ENCODE assay signal across 8 cellular contexts in genomic region chr17:57084802-57085447, GRCh38. TPM values are rescaled to one million over a fixed set of nuclear protein-coding genes. Genes with fewer than 3 reads are reported as not detected.
DNase-seq lines count a peak whose midpoint lies in the region; ATAC-seq and TF ChIP-seq lines count a peak whose summit lies in the region.

Gene AKAP1 (plus strand): TSS chr17:57085246. CDS start chr17:57105465, 20,219 bp downstream.

- DNase-seq in NCI-H1105 treated with DMSO at 0.1 percent for 48 hours (lab: John Stamatoyannopoulos, UW), result peak; percentile 91
- DNase-seq in SKM-1 treated with dmso at 0.1 percent for 144 hours (lab: John Stamatoyannopoulos, UW; ENCODE audit: unreplicated experiment), result peak; percentile 96
- peak; percentile 97 for DNase-seq in glutamatergic neuron
- DNase-seq in ovary, result peak; percentile 96 to 98 (median 97)

- H3K27ac Mint-ChIP-seq in activated naive CD8-positive, alpha-beta T cell, result peak within 1 kb of the TSS; percentile 90
- H3K27ac Mint-ChIP-seq in glutamatergic neuron (ENCODE audit: unreplicated experiment), result peak within 1 kb of the TSS; percentile 96

- H3K4me1 ChIP-seq in ovary (ENCODE audit: insufficient read depth) (peaks cover 4% of the 10 kb centered on the region), thymus (ENCODE audit: control insufficient read depth, insufficient read depth, low read length) (peaks cover 9% of the 10 kb centered on the region)

- H3K9me3 Mint-ChIP-seq in activated naive CD8-positive, alpha-beta T cell (ENCODE audit: low read depth), result no peaks in the 10 kb centered on the region
- peaks cover 9% of the 10 kb centered on the region for H3K9me3 Mint-ChIP-seq in glutamatergic neuron (ENCODE audit: unreplicated experiment)

- H3K27ac ChIP-seq in ovary (peak within 1 kb of the TSS; percentile 72 to 89), thymus (ENCODE audit: low read depth) (peak within 1 kb of the TSS; percentile 91)

- no peaks in the 10 kb centered on the region for H3K36me3 Mint-ChIP-seq in activated naive CD8-positive, alpha-beta T cell
- no peaks in the 10 kb centered on the region for H3K36me3 Mint-ChIP-seq in glutamatergic neuron (ENCODE audit: unreplicated experiment)

- intact Hi-C loops in ovary (cut with DNase I), result no loop called here

- peak within 1 kb of the TSS; percentile 94 for H3K4me3 ChIP-seq in ovary
- peak within 1 kb of the TSS; percentile 84 for H3K4me3 ChIP-seq in thymus (ENCODE audit: low read length)

- H3K4me3 Mint-ChIP-seq in activated naive CD8-positive, alpha-beta T cell, result peak within 1 kb of the TSS; percentile 93
- peak within 1 kb of the TSS; percentile 95 for H3K4me3 Mint-ChIP-seq in glutamatergic neuron (ENCODE audit: unreplicated experiment)

- WGBS in ovary, 3 donors, result 0 to 1% (median 0%) methylated on average over 18 to 85 of the region's 85 CpGs
- WGBS in thymus, result under 1% methylated on average over 85 of the region's 85 CpGs

- no peak for TF ChIP-seq EP300 in ovary (IDR thresholded peaks at IDR 0.05)

- H3K9me3 ChIP-seq in ovary (no peaks in the 10 kb centered on the region), thymus (ENCODE audit: control insufficient read depth) (no peaks in the 10 kb centered on the region)

- no peaks in the 10 kb centered on the region for H3K27me3 Mint-ChIP-seq in activated naive CD8-positive, alpha-beta T cell
- H3K27me3 Mint-ChIP-seq in glutamatergic neuron (ENCODE audit: unreplicated experiment), result peaks cover 13% of the 10 kb centered on the region

- TF ChIP-seq CTCF in GM12873 (IDR thresholded peaks at IDR 0.05; ENCODE audit: insufficient read depth, low read depth, low read length, missing control alignments) (peak; percentile 9), glutamatergic neuron (IDR thresholded peaks at IDR 0.05; ENCODE audit: partially characterized antibody, unreplicated experiment) (no peak), ovary (IDR thresholded peaks at IDR 0.05) (peak in 1 of 3 donors; percentile 72)

- peak; percentile 91 for TF ChIP-seq POLR2A in ovary (IDR thresholded peaks at IDR 0.05)

- H3K4me1 Mint-ChIP-seq in activated naive CD8-positive, alpha-beta T cell (ENCODE audit: low read depth), result peaks cover 42% of the 10 kb centered on the region
- peaks cover 10% of the 10 kb centered on the region for H3K4me1 Mint-ChIP-seq in glutamatergic neuron (ENCODE audit: low read depth, unreplicated experiment)

- H3K36me3 ChIP-seq in ovary (no peaks in the 10 kb centered on the region), thymus (ENCODE audit: control insufficient read depth, insufficient read depth) (no peaks in the 10 kb centered on the region)

- ATAC-seq in HG02678 (IDR thresholded peaks at IDR 0.05; ENCODE audit: unreplicated experiment), result peak; percentile 88

- H3K27me3 ChIP-seq in ovary, result no peaks in the 10 kb centered on the region
- no peaks in the 10 kb centered on the region for H3K27me3 ChIP-seq in thymus (ENCODE audit: control insufficient read depth, insufficient read depth)

RNA-seq across cellular contexts. Expression of gene AKAP1, which starts in this region (rescaled TPM):
- total RNA-seq in glutamatergic neuron (ENCODE audit: unreplicated experiment) (35.6 TPM), ovary (10 to 100 TPM; 20.0 to 45.2 (median 34.1) TPM)
- polyA plus RNA-seq in ovary (10 to 100 TPM; 21.5 to 30.4 TPM), thymus (10.7 TPM)

Comparison
In these comparisons a context has a peak if more than half of its experiments do, and no peak if none do; other contexts are left out.
1. Peak in every context shown above with its lines: DNase-seq, ATAC-seq, H3K4me3 ChIP-seq and H3K27ac ChIP-seq.